4 cellular contexts compared by ENCODE assay signal in the genomic region with DNA sequence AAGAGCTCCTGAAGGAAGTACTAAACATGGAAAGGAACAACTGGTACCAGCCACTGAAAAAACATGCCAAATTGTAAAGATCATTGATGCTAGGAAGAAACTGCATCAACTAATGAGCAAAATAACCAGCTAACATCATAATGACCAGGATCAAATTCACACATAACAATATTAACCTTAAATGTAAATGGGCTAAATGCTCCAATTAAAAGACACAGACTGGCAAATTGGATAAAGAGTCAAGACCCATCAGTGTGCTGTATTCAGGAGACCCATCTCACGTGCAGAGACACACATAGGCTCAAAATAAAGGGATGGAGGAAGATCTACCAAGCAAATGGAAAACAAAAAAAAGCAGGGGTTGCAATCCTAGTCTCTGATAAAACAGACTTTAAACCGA. TPM values are rescaled to one million over a fixed set of nuclear protein-coding genes. Genes with fewer than 3 reads are reported as not detected.
"Had no signal": no experiment of that assay in that cellular context is flagged by ENCODE, and none has a peak within 500 bp of the region (broad histone marks: within the 10 kb centered on the region; RNA-seq: fewer than 3 reads in every experiment).

No MANE protein-coding gene starts in this region.

RNA-seq across cellular contexts. Expression of a gene that starts 55.4 kb away (rescaled TPM):
- total RNA-seq: kidney epithelial cell, mammary epithelial cell had no signal
- polyA plus RNA-seq: keratinocyte; mammary epithelial cell; naive thymus-derived CD4-positive, alpha-beta T cell had no signal
